Comparison of ENCODE assay signal across 8 cellular contexts in genomic region chr19:39474139-39474620, GRCh38. TPM values are rescaled to one million over a fixed set of nuclear protein-coding genes. Genes with fewer than 3 reads are reported as not detected.
A peak's percentile ranks its signal among the peaks of the same experiment; 100 is the strongest.
DNase-seq lines count a peak whose midpoint lies in the region; ATAC-seq and TF ChIP-seq lines count a peak whose summit lies in the region.

No MANE protein-coding gene starts in this region.

- TF ChIP-seq CTCF in right lobe of liver (IDR thresholded peaks at IDR 0.05) = peak; percentile 58 to 61 (median 59)

- H3K27ac Mint-ChIP-seq in activated CD4-positive, alpha-beta T cell treated with anti-CD3 and anti-CD28 coated beads for 36 hours = no peak overlapping the region

- TF ChIP-seq POLR2A in right lobe of liver (IDR thresholded peaks at IDR 0.05) = no peak

- H3K27me3 ChIP-seq in right lobe of liver = no peaks in the 10 kb centered on the region

- no peaks in the 10 kb centered on the region for H3K9me3 Mint-ChIP-seq in activated CD4-positive, alpha-beta T cell treated with anti-CD3 and anti-CD28 coated beads for 36 hours (ENCODE audit: low read depth)

- POLR2A ChIA-PET in activated CD4-positive, alpha-beta T cell treated with anti-CD3 and anti-CD28 coated beads for 36 hours (lab: Charles Lee) = interaction anchor here (1.2 to 1.3 kb wide), 2 partner anchors 26 to 58 kb away, joined by 3 to 4 read pairs; partner anchors contain the start of gene EID2B

- no peak overlapping the region for H3K4me3 Mint-ChIP-seq in activated CD4-positive, alpha-beta T cell treated with anti-CD3 and anti-CD28 coated beads for 36 hours

- H3K4me1 ChIP-seq in right lobe of liver = no peaks in the 10 kb centered on the region

- peak; percentile 84 for ATAC-seq in activated CD4-positive, alpha-beta T cell treated with anti-CD3 and anti-CD28 coated beads for 36 hours
- ATAC-seq in right lobe of liver = peak; percentile 52 to 68 (median 64)
- ATAC-seq in HG02798 (IDR thresholded peaks at IDR 0.05; ENCODE audit: poor library complexity, unreplicated experiment) = no peak

- H3K36me3 ChIP-seq in right lobe of liver = peaks cover 4 to 60% (median 30%) of the 10 kb centered on the region in 4 donors

- DNase-seq in ELF-1 (ENCODE audit: low read depth, low spot score) (peak; percentile 77), NCI-H146 treated with DMSO at 0.1 percent for 48 hours (lab: John Stamatoyannopoulos, UW; ENCODE audit: unreplicated experiment) (peak; percentile 34), right lobe of liver (peak in 2 of 3 donors; percentile 52 to 67), amniotic stem cell (lab: John Stamatoyannopoulos, UW) (no peak)
- DNase-seq in activated CD4-positive, alpha-beta T cell treated with anti-CD3 and anti-CD28 coated beads for 36 hours = peak; percentile 84
- peak; percentile 66 for DNase-seq in central memory CD4-positive, alpha-beta T cell
- DNase-seq in stimulated activated CD8-positive, alpha-beta memory T cell treated with anti-CD3 and anti-CD28 coated beads, Interleukin-15, amount 100 ng/mL, for 24 hours (ENCODE audit: low read depth) = peak; percentile 50

- H3K36me3 Mint-ChIP-seq in activated CD4-positive, alpha-beta T cell treated with anti-CD3 and anti-CD28 coated beads for 36 hours (ENCODE audit: low read depth) = peaks cover 57% of the 10 kb centered on the region

- H3K4me1 Mint-ChIP-seq in activated CD4-positive, alpha-beta T cell treated with anti-CD3 and anti-CD28 coated beads for 36 hours = peaks cover 17% of the 10 kb centered on the region

- no peaks in the 10 kb centered on the region for H3K27me3 Mint-ChIP-seq in activated CD4-positive, alpha-beta T cell treated with anti-CD3 and anti-CD28 coated beads for 36 hours

- intact Hi-C loops in activated CD4-positive, alpha-beta T cell treated with anti-CD3 and anti-CD28 coated beads for 36 hours (cut with DNase I, micrococcal nuclease) = loop anchor here (1.0 kb wide), 1 partner anchor 58 kb away; the partner anchor contains the start of gene EID2B (in 2 of the 2)
- intact Hi-C loops in right lobe of liver (cut with DNase I) = loop anchor here in 1 of 2 donors (10.0 kb wide), 1 partner anchor 61 kb away; the partner anchor contains the start of gene EID2B

- no peaks in the 10 kb centered on the region for H3K9me3 ChIP-seq in right lobe of liver

- 18% methylated on average over 4 of the region's 9 CpGs for WGBS in right lobe of liver (ENCODE audit: insufficient coverage, low coverage, low lambda C conversion rate, missing lambda C conversion rate)

- CTCF ChIA-PET in activated CD4-positive, alpha-beta T cell treated with anti-CD3 and anti-CD28 coated beads for 36 hours (lab: Charles Lee) = interaction anchor here (0.6 to 4.2 kb wide), 19 partner anchors 12 to 1184 kb away, joined by 3 to 27 read pairs (median 3); partner anchors contain the start of genes EID2B and SUPT5H

- H3K27ac ChIP-seq in right lobe of liver = no peak overlapping the region

- H3K4me3 ChIP-seq in right lobe of liver = no peak overlapping the region

RNA-seq across cellular contexts. Expression of gene TIMM50, which starts 6.5 kb away (rescaled TPM):
- total RNA-seq in activated CD4-positive, alpha-beta T cell treated with anti-CD3 and anti-CD28 coated beads for 36 hours = 100 to 1,000 TPM in 1 of 2 experiments, 10 to 100 TPM in 1; 99.4 to 126 TPM
- 10 to 100 TPM; 28.1 to 48.1 (median 31.3) TPM for total RNA-seq in right lobe of liver

RNA-seq across cellular contexts. Expression of gene DLL3, which starts 24.6 kb away (rescaled TPM):
- under 1 TPM; 0.72 to 0.94 TPM for total RNA-seq in activated CD4-positive, alpha-beta T cell treated with anti-CD3 and anti-CD28 coated beads for 36 hours
- total RNA-seq in right lobe of liver = not detected

RNA-seq across cellular contexts. Expression of gene SUPT5H, which starts 28.8 kb away (rescaled TPM):
- total RNA-seq in activated CD4-positive, alpha-beta T cell treated with anti-CD3 and anti-CD28 coated beads for 36 hours = 100 to 1,000 TPM; 157 to 165 TPM
- 10 to 100 TPM; 42.3 to 60.8 (median 54.7) TPM for total RNA-seq in right lobe of liver

RNA-seq across cellular contexts. Expression of gene RPS16, which starts 38.4 kb away (rescaled TPM):
- total RNA-seq in activated CD4-positive, alpha-beta T cell treated with anti-CD3 and anti-CD28 coated beads for 36 hours = 1,000 to 10,000 TPM; 3,146 to 3,331 TPM
- 100 to 1,000 TPM; 448 to 643 (median 568) TPM for total RNA-seq in right lobe of liver

RNA-seq across cellular contexts. Expression of gene SELENOV, which starts 40.8 kb away (rescaled TPM):
- total RNA-seq in activated CD4-positive, alpha-beta T cell treated with anti-CD3 and anti-CD28 coated beads for 36 hours = not detected
- not detected for total RNA-seq in right lobe of liver
